1 cellular context compared by ENCODE assay signal in the genomic region with DNA sequence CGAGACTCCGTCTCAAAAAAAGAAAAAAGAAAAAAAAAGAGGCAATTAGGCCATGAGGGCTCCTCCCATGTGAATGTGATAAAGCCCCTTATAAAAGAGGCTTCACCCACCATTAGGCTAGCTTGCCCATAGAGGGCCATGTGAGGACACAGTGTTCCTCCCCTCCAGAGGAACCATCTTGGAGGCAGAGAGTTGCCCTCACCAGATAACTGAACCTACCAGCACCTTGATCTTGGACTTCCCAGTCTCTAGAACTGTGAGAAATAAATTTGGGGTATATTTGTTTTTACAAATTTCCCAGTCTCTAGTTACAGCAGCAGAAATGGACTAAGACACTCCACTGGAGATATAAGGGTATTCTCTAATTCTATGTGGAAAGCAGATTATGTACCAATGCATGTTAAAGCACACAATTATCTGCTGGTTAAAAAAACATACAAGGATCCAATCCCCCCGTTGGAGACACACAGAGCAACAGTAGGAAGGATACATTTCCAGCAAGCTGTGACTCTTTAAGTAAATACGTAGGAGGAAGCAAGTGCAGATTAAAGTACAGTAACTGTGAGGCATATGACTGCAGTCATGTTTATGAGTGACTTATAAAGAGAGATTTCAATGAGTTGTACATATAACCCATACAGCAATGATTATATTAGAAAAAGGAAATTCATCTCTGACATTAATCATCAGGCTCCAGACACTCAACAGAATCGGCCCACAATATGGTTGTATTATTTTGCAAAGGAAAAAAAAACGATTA.
A peak's percentile ranks its signal among the peaks of the same experiment; 100 is the strongest.
TF ChIP-seq lines count a peak whose summit lies in the region.

No MANE protein-coding gene starts in this region.

TF ChIP-seq in HepG2, 621 proteins besides CTCF, POLR2A, EP300 and RAD21 (continued from another document and continues in another):
- TF ChIP-seq, protein P1, sequence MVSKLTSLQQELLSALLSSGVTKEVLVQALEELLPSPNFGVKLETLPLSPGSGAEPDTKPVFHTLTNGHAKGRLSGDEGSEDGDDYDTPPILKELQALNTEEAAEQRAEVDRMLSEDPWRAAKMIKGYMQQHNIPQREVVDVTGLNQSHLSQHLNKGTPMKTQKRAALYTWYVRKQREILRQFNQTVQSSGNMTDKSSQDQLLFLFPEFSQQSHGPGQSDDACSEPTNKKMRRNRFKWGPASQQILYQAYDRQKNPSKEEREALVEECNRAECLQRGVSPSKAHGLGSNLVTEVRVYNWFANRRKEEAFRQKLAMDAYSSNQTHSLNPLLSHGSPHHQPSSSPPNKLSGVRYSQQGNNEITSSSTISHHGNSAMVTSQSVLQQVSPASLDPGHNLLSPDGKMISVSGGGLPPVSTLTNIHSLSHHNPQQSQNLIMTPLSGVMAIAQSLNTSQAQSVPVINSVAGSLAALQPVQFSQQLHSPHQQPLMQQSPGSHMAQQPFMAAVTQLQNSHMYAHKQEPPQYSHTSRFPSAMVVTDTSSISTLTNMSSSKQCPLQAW (CRISPR knock-in tag; IDR thresholded peaks at IDR 0.05): peak; percentile 55; the same call in 1 of the 2 replicates
- TF ChIP-seq, protein P2, sequence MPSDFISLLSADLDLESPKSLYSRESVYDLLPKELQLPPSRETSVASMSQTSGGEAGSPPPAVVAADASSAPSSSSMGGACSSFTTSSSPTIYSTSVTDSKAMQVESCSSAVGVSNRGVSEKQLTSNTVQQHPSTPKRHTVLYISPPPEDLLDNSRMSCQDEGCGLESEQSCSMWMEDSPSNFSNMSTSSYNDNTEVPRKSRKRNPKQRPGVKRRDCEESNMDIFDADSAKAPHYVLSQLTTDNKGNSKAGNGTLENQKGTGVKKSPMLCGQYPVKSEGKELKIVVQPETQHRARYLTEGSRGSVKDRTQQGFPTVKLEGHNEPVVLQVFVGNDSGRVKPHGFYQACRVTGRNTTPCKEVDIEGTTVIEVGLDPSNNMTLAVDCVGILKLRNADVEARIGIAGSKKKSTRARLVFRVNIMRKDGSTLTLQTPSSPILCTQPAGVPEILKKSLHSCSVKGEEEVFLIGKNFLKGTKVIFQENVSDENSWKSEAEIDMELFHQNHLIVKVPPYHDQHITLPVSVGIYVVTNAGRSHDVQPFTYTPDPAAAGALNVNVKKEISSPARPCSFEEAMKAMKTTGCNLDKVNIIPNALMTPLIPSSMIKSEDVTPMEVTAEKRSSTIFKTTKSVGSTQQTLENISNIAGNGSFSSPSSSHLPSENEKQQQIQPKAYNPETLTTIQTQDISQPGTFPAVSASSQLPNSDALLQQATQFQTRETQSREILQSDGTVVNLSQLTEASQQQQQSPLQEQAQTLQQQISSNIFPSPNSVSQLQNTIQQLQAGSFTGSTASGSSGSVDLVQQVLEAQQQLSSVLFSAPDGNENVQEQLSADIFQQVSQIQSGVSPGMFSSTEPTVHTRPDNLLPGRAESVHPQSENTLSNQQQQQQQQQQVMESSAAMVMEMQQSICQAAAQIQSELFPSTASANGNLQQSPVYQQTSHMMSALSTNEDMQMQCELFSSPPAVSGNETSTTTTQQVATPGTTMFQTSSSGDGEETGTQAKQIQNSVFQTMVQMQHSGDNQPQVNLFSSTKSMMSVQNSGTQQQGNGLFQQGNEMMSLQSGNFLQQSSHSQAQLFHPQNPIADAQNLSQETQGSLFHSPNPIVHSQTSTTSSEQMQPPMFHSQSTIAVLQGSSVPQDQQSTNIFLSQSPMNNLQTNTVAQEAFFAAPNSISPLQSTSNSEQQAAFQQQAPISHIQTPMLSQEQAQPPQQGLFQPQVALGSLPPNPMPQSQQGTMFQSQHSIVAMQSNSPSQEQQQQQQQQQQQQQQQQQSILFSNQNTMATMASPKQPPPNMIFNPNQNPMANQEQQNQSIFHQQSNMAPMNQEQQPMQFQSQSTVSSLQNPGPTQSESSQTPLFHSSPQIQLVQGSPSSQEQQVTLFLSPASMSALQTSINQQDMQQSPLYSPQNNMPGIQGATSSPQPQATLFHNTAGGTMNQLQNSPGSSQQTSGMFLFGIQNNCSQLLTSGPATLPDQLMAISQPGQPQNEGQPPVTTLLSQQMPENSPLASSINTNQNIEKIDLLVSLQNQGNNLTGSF (CRISPR knock-in tag; IDR thresholded peaks at IDR 0.05): no peak
- TF ChIP-seq NBN (conservative IDR thresholded peaks at IDR 0.05) (no peak), FOXK2 (IDR thresholded peaks at IDR 0.05) (0 out of 2 replicates have a peak, but pooled peaks have one; percentile 25), ARHGAP35 (CRISPR knock-in tag; IDR thresholded peaks at IDR 0.05; ENCODE audit: borderline replicate concordance) (no peak), ZNF3 (CRISPR knock-in tag; IDR thresholded peaks at IDR 0.05) (no peak), RARA (CRISPR knock-in tag; IDR thresholded peaks at IDR 0.05) (peak; percentile 30; the same call in 1 of the 2 replicates), ZNF446 (CRISPR knock-in tag; IDR thresholded peaks at IDR 0.05) (no peak), PHF20 (CRISPR knock-in tag; IDR thresholded peaks at IDR 0.05) (no peak), PRMT3 (CRISPR knock-in tag; IDR thresholded peaks at IDR 0.05; ENCODE audit: borderline replicate concordance, low read depth) (no peak), ZSCAN9 (CRISPR knock-in tag; IDR thresholded peaks at IDR 0.05; ENCODE audit: borderline replicate concordance) (no peak), KMT2B (CRISPR knock-in tag; IDR thresholded peaks at IDR 0.05) (0 out of 2 replicates have a peak, but pooled peaks have one; percentile 21), ZNF616 (CRISPR knock-in tag; IDR thresholded peaks at IDR 0.05; ENCODE audit: low read depth) (no peak), MBNL3 (CRISPR knock-in tag; conservative IDR thresholded peaks at IDR 0.05) (no peak), ZNF792 (CRISPR knock-in tag; IDR thresholded peaks at IDR 0.05) (no peak; the same call in 1 of the 2 replicates), ZNF501 (CRISPR knock-in tag; IDR thresholded peaks at IDR 0.05) (no peak), SAP130 (CRISPR knock-in tag; IDR thresholded peaks at IDR 0.05; ENCODE audit: low read depth) (peak; percentile 62), HNF4G (IDR thresholded peaks at IDR 0.05; ENCODE audit: borderline replicate concordance, low read depth, low read length) (no peak), HNF4G (CRISPR knock-in tag; IDR thresholded peaks at IDR 0.05; ENCODE audit: borderline replicate concordance, low read depth) (no peak), ZNF775 (CRISPR knock-in tag; IDR thresholded peaks at IDR 0.05; ENCODE audit: borderline replicate concordance) (no peak), KLF6 (CRISPR knock-in tag; IDR thresholded peaks at IDR 0.05) (no peak), ZNF343 (CRISPR knock-in tag; IDR thresholded peaks at IDR 0.05) (no peak), HMG20A (CRISPR knock-in tag; IDR thresholded peaks at IDR 0.05; ENCODE audit: borderline replicate concordance) (peak; percentile 70; the same call in 1 of the 2 replicates), GATAD2A (CRISPR knock-in tag; IDR thresholded peaks at IDR 0.05) (peak; percentile 79), ZNF883 (CRISPR knock-in tag; IDR thresholded peaks at IDR 0.05; ENCODE audit: not compliant biosample characterization) (no peak), SIN3B (IDR thresholded peaks at IDR 0.05; ENCODE audit: low read length) (no peak), ZNF75D (CRISPR knock-in tag; IDR thresholded peaks at IDR 0.05; ENCODE audit: borderline replicate concordance) (no peak), RBM22 (optimal IDR thresholded peaks at IDR 0.05; ENCODE audit: low read length) (no peak), SSRP1 (CRISPR knock-in tag; IDR thresholded peaks at IDR 0.05) (no peak)
- TF ChIP-seq, protein P3, sequence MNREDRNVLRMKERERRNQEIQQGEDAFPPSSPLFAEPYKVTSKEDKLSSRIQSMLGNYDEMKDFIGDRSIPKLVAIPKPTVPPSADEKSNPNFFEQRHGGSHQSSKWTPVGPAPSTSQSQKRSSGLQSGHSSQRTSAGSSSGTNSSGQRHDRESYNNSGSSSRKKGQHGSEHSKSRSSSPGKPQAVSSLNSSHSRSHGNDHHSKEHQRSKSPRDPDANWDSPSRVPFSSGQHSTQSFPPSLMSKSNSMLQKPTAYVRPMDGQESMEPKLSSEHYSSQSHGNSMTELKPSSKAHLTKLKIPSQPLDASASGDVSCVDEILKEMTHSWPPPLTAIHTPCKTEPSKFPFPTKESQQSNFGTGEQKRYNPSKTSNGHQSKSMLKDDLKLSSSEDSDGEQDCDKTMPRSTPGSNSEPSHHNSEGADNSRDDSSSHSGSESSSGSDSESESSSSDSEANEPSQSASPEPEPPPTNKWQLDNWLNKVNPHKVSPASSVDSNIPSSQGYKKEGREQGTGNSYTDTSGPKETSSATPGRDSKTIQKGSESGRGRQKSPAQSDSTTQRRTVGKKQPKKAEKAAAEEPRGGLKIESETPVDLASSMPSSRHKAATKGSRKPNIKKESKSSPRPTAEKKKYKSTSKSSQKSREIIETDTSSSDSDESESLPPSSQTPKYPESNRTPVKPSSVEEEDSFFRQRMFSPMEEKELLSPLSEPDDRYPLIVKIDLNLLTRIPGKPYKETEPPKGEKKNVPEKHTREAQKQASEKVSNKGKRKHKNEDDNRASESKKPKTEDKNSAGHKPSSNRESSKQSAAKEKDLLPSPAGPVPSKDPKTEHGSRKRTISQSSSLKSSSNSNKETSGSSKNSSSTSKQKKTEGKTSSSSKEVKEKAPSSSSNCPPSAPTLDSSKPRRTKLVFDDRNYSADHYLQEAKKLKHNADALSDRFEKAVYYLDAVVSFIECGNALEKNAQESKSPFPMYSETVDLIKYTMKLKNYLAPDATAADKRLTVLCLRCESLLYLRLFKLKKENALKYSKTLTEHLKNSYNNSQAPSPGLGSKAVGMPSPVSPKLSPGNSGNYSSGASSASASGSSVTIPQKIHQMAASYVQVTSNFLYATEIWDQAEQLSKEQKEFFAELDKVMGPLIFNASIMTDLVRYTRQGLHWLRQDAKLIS (CRISPR knock-in tag; IDR thresholded peaks at IDR 0.05): no peak
- TF ChIP-seq, protein P4, sequence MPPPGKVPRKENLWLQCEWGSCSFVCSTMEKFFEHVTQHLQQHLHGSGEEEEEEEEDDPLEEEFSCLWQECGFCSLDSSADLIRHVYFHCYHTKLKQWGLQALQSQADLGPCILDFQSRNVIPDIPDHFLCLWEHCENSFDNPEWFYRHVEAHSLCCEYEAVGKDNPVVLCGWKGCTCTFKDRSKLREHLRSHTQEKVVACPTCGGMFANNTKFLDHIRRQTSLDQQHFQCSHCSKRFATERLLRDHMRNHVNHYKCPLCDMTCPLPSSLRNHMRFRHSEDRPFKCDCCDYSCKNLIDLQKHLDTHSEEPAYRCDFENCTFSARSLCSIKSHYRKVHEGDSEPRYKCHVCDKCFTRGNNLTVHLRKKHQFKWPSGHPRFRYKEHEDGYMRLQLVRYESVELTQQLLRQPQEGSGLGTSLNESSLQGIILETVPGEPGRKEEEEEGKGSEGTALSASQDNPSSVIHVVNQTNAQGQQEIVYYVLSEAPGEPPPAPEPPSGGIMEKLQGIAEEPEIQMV (CRISPR knock-in tag; IDR thresholded peaks at IDR 0.05; ENCODE audit: low read depth): no peak
- TF ChIP-seq, protein P5, sequence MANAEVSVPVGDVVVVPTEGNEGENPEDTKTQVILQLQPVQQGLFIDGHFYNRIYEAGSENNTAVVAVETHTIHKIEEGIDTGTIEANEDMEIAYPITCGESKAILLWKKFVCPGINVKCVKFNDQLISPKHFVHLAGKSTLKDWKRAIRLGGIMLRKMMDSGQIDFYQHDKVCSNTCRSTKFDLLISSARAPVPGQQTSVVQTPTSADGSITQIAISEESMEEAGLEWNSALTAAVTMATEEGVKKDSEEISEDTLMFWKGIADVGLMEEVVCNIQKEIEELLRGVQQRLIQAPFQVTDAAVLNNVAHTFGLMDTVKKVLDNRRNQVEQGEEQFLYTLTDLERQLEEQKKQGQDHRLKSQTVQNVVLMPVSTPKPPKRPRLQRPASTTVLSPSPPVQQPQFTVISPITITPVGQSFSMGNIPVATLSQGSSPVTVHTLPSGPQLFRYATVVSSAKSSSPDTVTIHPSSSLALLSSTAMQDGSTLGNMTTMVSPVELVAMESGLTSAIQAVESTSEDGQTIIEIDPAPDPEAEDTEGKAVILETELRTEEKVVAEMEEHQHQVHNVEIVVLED (CRISPR knock-in tag; IDR thresholded peaks at IDR 0.05; ENCODE audit: borderline replicate concordance): no peak
- TF ChIP-seq, protein P6, sequence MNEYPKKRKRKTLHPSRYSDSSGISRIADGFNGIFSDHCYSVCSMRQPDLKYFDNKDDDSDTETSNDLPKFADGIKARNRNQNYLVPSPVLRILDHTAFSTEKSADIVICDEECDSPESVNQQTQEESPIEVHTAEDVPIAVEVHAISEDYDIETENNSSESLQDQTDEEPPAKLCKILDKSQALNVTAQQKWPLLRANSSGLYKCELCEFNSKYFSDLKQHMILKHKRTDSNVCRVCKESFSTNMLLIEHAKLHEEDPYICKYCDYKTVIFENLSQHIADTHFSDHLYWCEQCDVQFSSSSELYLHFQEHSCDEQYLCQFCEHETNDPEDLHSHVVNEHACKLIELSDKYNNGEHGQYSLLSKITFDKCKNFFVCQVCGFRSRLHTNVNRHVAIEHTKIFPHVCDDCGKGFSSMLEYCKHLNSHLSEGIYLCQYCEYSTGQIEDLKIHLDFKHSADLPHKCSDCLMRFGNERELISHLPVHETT (CRISPR knock-in tag; conservative IDR thresholded peaks at IDR 0.05): no peak
- TF ChIP-seq, protein P7, sequence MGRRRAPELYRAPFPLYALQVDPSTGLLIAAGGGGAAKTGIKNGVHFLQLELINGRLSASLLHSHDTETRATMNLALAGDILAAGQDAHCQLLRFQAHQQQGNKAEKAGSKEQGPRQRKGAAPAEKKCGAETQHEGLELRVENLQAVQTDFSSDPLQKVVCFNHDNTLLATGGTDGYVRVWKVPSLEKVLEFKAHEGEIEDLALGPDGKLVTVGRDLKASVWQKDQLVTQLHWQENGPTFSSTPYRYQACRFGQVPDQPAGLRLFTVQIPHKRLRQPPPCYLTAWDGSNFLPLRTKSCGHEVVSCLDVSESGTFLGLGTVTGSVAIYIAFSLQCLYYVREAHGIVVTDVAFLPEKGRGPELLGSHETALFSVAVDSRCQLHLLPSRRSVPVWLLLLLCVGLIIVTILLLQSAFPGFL (CRISPR knock-in tag; IDR thresholded peaks at IDR 0.05): no peak
- TF ChIP-seq, protein P8, sequence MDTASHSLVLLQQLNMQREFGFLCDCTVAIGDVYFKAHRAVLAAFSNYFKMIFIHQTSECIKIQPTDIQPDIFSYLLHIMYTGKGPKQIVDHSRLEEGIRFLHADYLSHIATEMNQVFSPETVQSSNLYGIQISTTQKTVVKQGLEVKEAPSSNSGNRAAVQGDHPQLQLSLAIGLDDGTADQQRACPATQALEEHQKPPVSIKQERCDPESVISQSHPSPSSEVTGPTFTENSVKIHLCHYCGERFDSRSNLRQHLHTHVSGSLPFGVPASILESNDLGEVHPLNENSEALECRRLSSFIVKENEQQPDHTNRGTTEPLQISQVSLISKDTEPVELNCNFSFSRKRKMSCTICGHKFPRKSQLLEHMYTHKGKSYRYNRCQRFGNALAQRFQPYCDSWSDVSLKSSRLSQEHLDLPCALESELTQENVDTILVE (CRISPR knock-in tag; IDR thresholded peaks at IDR 0.05): no peak
- TF ChIP-seq, protein P9, sequence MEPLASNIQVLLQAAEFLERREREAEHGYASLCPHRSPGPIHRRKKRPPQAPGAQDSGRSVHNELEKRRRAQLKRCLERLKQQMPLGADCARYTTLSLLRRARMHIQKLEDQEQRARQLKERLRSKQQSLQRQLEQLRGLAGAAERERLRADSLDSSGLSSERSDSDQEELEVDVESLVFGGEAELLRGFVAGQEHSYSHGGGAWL (CRISPR knock-in tag; IDR thresholded peaks at IDR 0.05): no peak
- TF ChIP-seq, protein P10, sequence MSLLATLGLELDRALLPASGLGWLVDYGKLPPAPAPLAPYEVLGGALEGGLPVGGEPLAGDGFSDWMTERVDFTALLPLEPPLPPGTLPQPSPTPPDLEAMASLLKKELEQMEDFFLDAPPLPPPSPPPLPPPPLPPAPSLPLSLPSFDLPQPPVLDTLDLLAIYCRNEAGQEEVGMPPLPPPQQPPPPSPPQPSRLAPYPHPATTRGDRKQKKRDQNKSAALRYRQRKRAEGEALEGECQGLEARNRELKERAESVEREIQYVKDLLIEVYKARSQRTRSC (CRISPR knock-in tag; IDR thresholded peaks at IDR 0.05; ENCODE audit: low read depth): no peak
